In genomic region chr16:88811850-88812736, GRCh38 we compare ENCODE assay signal across 8 cellular contexts.
A peak's percentile ranks its signal among the peaks of the same experiment; 100 is the strongest.
DNase-seq lines count a peak whose midpoint lies in the region; ATAC-seq and TF ChIP-seq lines count a peak whose summit lies in the region.

APRT (minus strand) TSS chr16:88811928; CDS start chr16:88811899, 29 bp downstream.

- peak within 1 kb of the TSS; percentile 55 for H3K4me3 ChIP-seq in retinal pigment epithelial cell (ENCODE audit: low read length)

- DNase-seq in NCI-H2029 treated with DMSO at 0.1 percent for 48 hours (lab: John Stamatoyannopoulos, UW): peak; percentile 27
- peak; percentile 85 for DNase-seq in T1000 (lab: John Stamatoyannopoulos, UW)
- DNase-seq in astrocyte of the hippocampus (ENCODE audit: low read depth, low spot score): peak; percentile 98
- DNase-seq in hippocampal formation (lab: John Stamatoyannopoulos, UW): peak; percentile 85 to 89
- peak; percentile 60 for DNase-seq in retinal pigment epithelial cell (ENCODE audit: low read depth)
- DNase-seq in cortex of kidney (lab: John Stamatoyannopoulos, UW): no peak

- ATAC-seq in GM18511 (IDR thresholded peaks at IDR 0.05; ENCODE audit: unreplicated experiment): peak; percentile 74
- peak; percentile 54 for ATAC-seq in HG03025 (IDR thresholded peaks at IDR 0.05; ENCODE audit: low FRiP score, unreplicated experiment)

- no peak for TF ChIP-seq CTCF in retinal pigment epithelial cell (conservative IDR thresholded peaks at IDR 0.05; ENCODE audit: low read depth, low read length)
